Comparison of ENCODE assay signal across 12 cellular contexts in genomic region chr11:12815150-12815523, GRCh38.
DNase-seq lines count a peak whose midpoint lies in the region; ATAC-seq and TF ChIP-seq lines count a peak whose summit lies in the region.
"Had no signal": no experiment of that assay in that cellular context is flagged by ENCODE, and none has a peak within 500 bp of the region (broad histone marks: within the 10 kb centered on the region; RNA-seq: fewer than 3 reads in every experiment).

No MANE protein-coding gene starts in this region.

- H2BK120ac ChIP-seq in H9 (ENCODE audit: low read depth, low read length, poor library complexity, severe bottlenecking), result no peak overlapping the region

- ATAC-seq in sciatic nerve, result peak; percentile 2
- no peak for ATAC-seq in HG03521 (IDR thresholded peaks at IDR 0.05; ENCODE audit: unreplicated experiment)
- no peak for ATAC-seq in HG02981 (IDR thresholded peaks at IDR 0.05; ENCODE audit: unreplicated experiment)

- no peaks in the 10 kb centered on the region for H3K9me2 ChIP-seq in SK-N-SH

- H3K27me3 Mint-ChIP-seq in H9 (ENCODE audit: low read depth), result no peaks in the 10 kb centered on the region

- TF ChIP-seq RAD21 in SK-N-SH (IDR thresholded peaks at IDR 0.05; ENCODE audit: low read length), result no peak

- H3K9ac ChIP-seq in SK-N-SH (peak overlapping the region; percentile 39; the same call in 1 of the 2 replicates), H9 (ENCODE audit: extremely low read depth, insufficient read length, low read length) (no peak overlapping the region)

- H3F3A ChIP-seq in SK-N-SH (replicated peaks; ENCODE audit: insufficient read depth), result peaks cover 39% of the 10 kb centered on the region

- H3K27ac ChIP-seq in SK-N-SH (ENCODE audit: low read depth in 2 of 2, low read length in 1 of 2) (peak overlapping the region; percentile 86 to 96), H9 (ENCODE audit: insufficient read length, low read depth, low read length) (no peak overlapping the region)

- no peak overlapping the region for H2BK5ac ChIP-seq in H9 (ENCODE audit: insufficient read length, low read length)

- H3K9me3 Mint-ChIP-seq in H9, result no peaks in the 10 kb centered on the region
- H3K9me3 Mint-ChIP-seq: CD4-positive, CD25-positive, alpha-beta regulatory T cell; WTC11 had no signal

- H3K14ac ChIP-seq in H9 (ENCODE audit: insufficient read depth, low read length), result no peak overlapping the region

- no peak overlapping the region for H2AK5ac ChIP-seq in H9 (ENCODE audit: insufficient read length, low read length)

- DNase-seq in AG10803 (ENCODE audit: low read depth) (no peak), SK-N-SH (no peak), fibroblast of pulmonary artery (ENCODE audit: low read depth) (no peak), sciatic nerve (ENCODE audit: low spot score) (no peak), NCI-H446 (lab: John Stamatoyannopoulos, UW) (no peak), H9 (no peak)
- DNase-seq: Karpas-422, NCI-H2171 had no signal

- H3K4me3 ChIP-seq in AG10803 (ENCODE audit: low read length), result peak overlapping the region; percentile 11; the same call in 1 of the 2 replicates
- peak overlapping the region; percentile 4 to 46; a peak in 3 of 4 replicates for H3K4me3 ChIP-seq in SK-N-SH (ENCODE audit: low read depth in 2 of 2, low read length in 1 of 2)
- peak overlapping the region; percentile 27 for H3K4me3 ChIP-seq in fibroblast of pulmonary artery (replicated peaks; ENCODE audit: low read depth, low read length)

- no peak overlapping the region for H4K91ac ChIP-seq in H9 (ENCODE audit: insufficient read length, low read depth, low read length)

- intact Hi-C loops in sciatic nerve (cut with DNase I), result loop anchor here (10.0 kb wide), 1 partner anchor 130 kb away; no protein-coding TSS in a partner anchor

- H3K4me1 ChIP-seq in SK-N-SH (ENCODE audit: control insufficient read depth in 1 of 2, insufficient read depth in 2 of 2, low read depth in 1 of 2, low read length in 1 of 2), result peaks cover 57 to 78% of the 10 kb centered on the region in 2 experiments
- H3K4me1 ChIP-seq in H9 (ENCODE audit: insufficient read depth, low read length), result peaks cover 2% of the 10 kb centered on the region; the same call in 1 of the 2 replicates

- no peak overlapping the region for H2BK12ac ChIP-seq in H9 (ENCODE audit: insufficient read length, low read depth, low read length)

- no peak overlapping the region for H2BK15ac ChIP-seq in H9 (ENCODE audit: low read depth, low read length)

- H3K27me3 ChIP-seq in SK-N-SH (ENCODE audit: insufficient read depth), result no peaks in the 10 kb centered on the region
- no peaks in the 10 kb centered on the region for H3K27me3 ChIP-seq in H9 (ENCODE audit: insufficient read depth, low read length)

- H3T11ph ChIP-seq in H9 (ENCODE audit: low read length), result no peak overlapping the region

- no peak overlapping the region for H3K4ac ChIP-seq in H9 (ENCODE audit: low read depth, low read length)

- H3K36me3 Mint-ChIP-seq in H9 (ENCODE audit: insufficient read depth in 1 of 3, low read depth in 3 of 3), result peaks cover 0 to 5% (median 0%) of the 10 kb centered on the region in 3 experiments; a peak in 2 of 7 replicates
- H3K36me3 Mint-ChIP-seq: CD4-positive, CD25-positive, alpha-beta regulatory T cell; WTC11 had no signal

- TF ChIP-seq CTCF in AG10803 (conservative IDR thresholded peaks at IDR 0.05; ENCODE audit: low read length) (no peak), SK-N-SH (IDR thresholded peaks at IDR 0.05) (no peak), fibroblast of pulmonary artery (IDR thresholded peaks at IDR 0.05; ENCODE audit: low read length, missing control alignments) (no peak), H9 (conservative IDR thresholded peaks at IDR 0.05) (no peak)

- H3K79me1 ChIP-seq in H9 (ENCODE audit: insufficient read depth, low read depth, low read length, poor library complexity, severe bottlenecking), result peaks cover 9% of the 10 kb centered on the region

- CTCF ChIA-PET in SK-N-SH (lab: Yijun Ruan, JAX), result interaction anchor here (0.8 to 5.7 kb wide), 26 partner anchors 11 to 484 kb away, joined by 3 to 42 read pairs (median 4); no protein-coding TSS in a partner anchor

- no peak overlapping the region for H4K5ac ChIP-seq in H9 (ENCODE audit: insufficient read length, low read depth, low read length)

- H3K27ac Mint-ChIP-seq in H9, result no peak overlapping the region
- H3K27ac Mint-ChIP-seq: CD4-positive, CD25-positive, alpha-beta regulatory T cell had no signal

- 2% methylated on average over 3 of the region's 3 CpGs for WGBS in SK-N-SH (ENCODE audit: low lambda C conversion rate)
- 100% methylated on average over 1 of the region's 3 CpGs for WGBS in H9 (ENCODE audit: extremely low coverage, insufficient read length, low lambda C conversion rate)

- peaks cover 32 to 44% of the 10 kb centered on the region in 2 experiments for H3K4me1 Mint-ChIP-seq in H9

- POLR2A ChIA-PET in SK-N-SH (lab: Yijun Ruan, JAX), result interaction anchor here (0.7 to 3.1 kb wide), 10 partner anchors 13 to 497 kb away, joined by 3 to 13 read pairs (median 5); no protein-coding TSS in a partner anchor

- no peak overlapping the region for H3K4me3 Mint-ChIP-seq in H9
- H3K4me3 Mint-ChIP-seq: WTC11 had no signal

- H3K36me3 ChIP-seq in SK-N-SH (replicated peaks in 1 of 2; ENCODE audit: control insufficient read depth in 1 of 2, insufficient read depth in 2 of 2, low read length in 1 of 2), result peaks cover 2 to 6% of the 10 kb centered on the region in 2 experiments

- no peak overlapping the region for H2BK20ac ChIP-seq in H9 (ENCODE audit: low read depth, low read length, poor library complexity, severe bottlenecking)

- H3K9me3 ChIP-seq in SK-N-SH (no peaks in the 10 kb centered on the region), H9 (ENCODE audit: control insufficient read depth, low read depth, low read length) (no peaks in the 10 kb centered on the region)

- H2AFZ ChIP-seq in SK-N-SH (ENCODE audit: low read depth) (no peak overlapping the region), H9 (ENCODE audit: low read length) (no peak overlapping the region)

- H4K8ac ChIP-seq in H9 (replicated peaks; ENCODE audit: insufficient read length, low read depth, low read length), result no peak overlapping the region

- H3K18ac ChIP-seq in H9 (ENCODE audit: insufficient read length, low read depth, low read length), result no peak overlapping the region

- peaks cover 79% of the 10 kb centered on the region for H4K20me1 ChIP-seq in SK-N-SH (ENCODE audit: insufficient read depth)
- no peaks in the 10 kb centered on the region for H4K20me1 ChIP-seq in H9 (ENCODE audit: control insufficient read depth, insufficient read depth, insufficient read length)

- H3K56ac ChIP-seq in H9 (ENCODE audit: insufficient read length, low read depth, low read length), result no peak overlapping the region

- TF ChIP-seq EP300 in SK-N-SH (IDR thresholded peaks at IDR 0.05; ENCODE audit: borderline replicate concordance in 1 of 2, low read depth in 1 of 2, low read length in 1 of 2), result no peak

- peak overlapping the region; percentile 72 for H3K4me2 ChIP-seq in SK-N-SH
- H3K4me2 ChIP-seq in H9 (ENCODE audit: insufficient read depth, insufficient read length, low read length), result no peak overlapping the region

- H3K79me2 ChIP-seq in SK-N-SH (ENCODE audit: insufficient read depth) (peaks cover 93% of the 10 kb centered on the region), H9 (ENCODE audit: insufficient read depth, low read length) (peaks cover 5% of the 10 kb centered on the region; the same call in 1 of the 2 replicates)

- H3K23me2 ChIP-seq in H9 (ENCODE audit: insufficient read length, low read depth, low read length, poor library complexity, severe bottlenecking), result no peaks in the 10 kb centered on the region

- H3K23ac ChIP-seq in H9 (ENCODE audit: insufficient read length, low read depth, low read length), result no peak overlapping the region

TF ChIP-seq in SK-N-SH, 30 proteins besides CTCF, POLR2A, EP300 and RAD21 (continues in another document):
- TF ChIP-seq MAX (IDR thresholded peaks at IDR 0.05; ENCODE audit: low read depth) (no peak), GATA2 (CRISPR knock-in tag; IDR thresholded peaks at IDR 0.05) (no peak), RFX5 (IDR thresholded peaks at IDR 0.05; ENCODE audit: low read length) (no peak), USF1 (IDR thresholded peaks at IDR 0.05; ENCODE audit: borderline replicate concordance, low read depth) (0 out of 2 replicates have a peak, but pooled peaks have one; percentile 4), TEAD4 (IDR thresholded peaks at IDR 0.05; ENCODE audit: borderline replicate concordance, insufficient read depth) (no peak), RXRA (IDR thresholded peaks at IDR 0.05; ENCODE audit: borderline replicate concordance, low read depth) (no peak), MEF2A (IDR thresholded peaks at IDR 0.05; ENCODE audit: borderline replicate concordance, low read depth) (no peak), SIN3A (IDR thresholded peaks at IDR 0.05; ENCODE audit: borderline replicate concordance, low read depth, low read length) (no peak), POLR2AphosphoS5 (IDR thresholded peaks at IDR 0.05; ENCODE audit: low read depth, low read length) (peak; percentile 5; the same call in 1 of the 2 replicates), FOXJ3 (CRISPR knock-in tag; IDR thresholded peaks at IDR 0.05) (no peak; the same call in 1 of the 2 replicates), PBX3 (IDR thresholded peaks at IDR 0.05) (no peak), NFIC (IDR thresholded peaks at IDR 0.05; ENCODE audit: borderline replicate concordance) (no peak; the same call in 1 of the 2 replicates), MXI1 (IDR thresholded peaks at IDR 0.05; ENCODE audit: low read depth, low read length) (no peak), CHD2 (IDR thresholded peaks at IDR 0.05; ENCODE audit: low read length, partially characterized antibody) (no peak)
